Comparison of ENCODE assay signal across 8 cellular contexts in genomic region chr9:107488400-107489143, GRCh38. TPM values are rescaled to one million over a fixed set of nuclear protein-coding genes. Genes with fewer than 3 reads are reported as not detected.
DNase-seq lines count a peak whose midpoint lies in the region; TF ChIP-seq lines count a peak whose summit lies in the region.

No MANE protein-coding gene starts in this region.

- no peak for TF ChIP-seq CTCF in epithelial cell of proximal tubule (conservative IDR thresholded peaks at IDR 0.05; ENCODE audit: low read depth, low read length)

- H3K4me3 ChIP-seq in epithelial cell of proximal tubule (ENCODE audit: low read depth, low read length), result peak overlapping the region; percentile 71

- peaks cover 4% of the 10 kb centered on the region for H3K36me3 Mint-ChIP-seq in T-helper 1 cell treated with Interleukin-12 subunit alpha and Interleukin-12 subunit beta and Interleukin-4 antibody, amounts not matched to agents 30 μg/mL and 1 μg/mL, for 36 hours (ENCODE audit: low read depth)

- peaks cover 12% of the 10 kb centered on the region for H3K4me1 Mint-ChIP-seq in T-helper 1 cell treated with Interleukin-12 subunit alpha and Interleukin-12 subunit beta and Interleukin-4 antibody, amounts not matched to agents 30 μg/mL and 1 μg/mL, for 36 hours (ENCODE audit: low read depth)

- peak; percentile 4 for DNase-seq in activated naive CD4-positive, alpha-beta T cell treated with Interleukin-2 at 50 U/mL for 16 hours
- DNase-seq in activated naive CD4-positive, alpha-beta T cell (lab: John Stamatoyannopoulos, UW), result no peak
- DNase-seq in epithelial cell of proximal tubule (ENCODE audit: low read depth) (no peak), midbrain (lab: John Stamatoyannopoulos, UW) (peak; percentile 22), ureter (ENCODE audit: low spot score) (peak; percentile 76), Ammon's horn (ENCODE audit: low spot score) (no peak), NCI-H1694 (lab: John Stamatoyannopoulos, UW) (no peak)

- H3K27me3 Mint-ChIP-seq in T-helper 1 cell treated with Interleukin-12 subunit alpha and Interleukin-12 subunit beta and Interleukin-4 antibody, amounts not matched to agents 30 μg/mL and 1 μg/mL, for 36 hours (ENCODE audit: low read depth), result peaks cover 60% of the 10 kb centered on the region

- H3K27ac Mint-ChIP-seq in T-helper 1 cell treated with Interleukin-12 subunit alpha and Interleukin-12 subunit beta and Interleukin-4 antibody, amounts not matched to agents 30 μg/mL and 1 μg/mL, for 36 hours, result peak overlapping the region; percentile 45

- no peaks in the 10 kb centered on the region for H3K9me3 Mint-ChIP-seq in T-helper 1 cell treated with Interleukin-12 subunit alpha and Interleukin-12 subunit beta and Interleukin-4 antibody, amounts not matched to agents 30 μg/mL and 1 μg/mL, for 36 hours

- peak overlapping the region; percentile 74 for H3K4me3 Mint-ChIP-seq in T-helper 1 cell treated with Interleukin-12 subunit alpha and Interleukin-12 subunit beta and Interleukin-4 antibody, amounts not matched to agents 30 μg/mL and 1 μg/mL, for 36 hours

RNA-seq across cellular contexts. Expression of gene KLF4, which starts 1.0 kb away (rescaled TPM):
- total RNA-seq in epithelial cell of proximal tubule (7.4 and 13.1 TPM in 2 replicates), ureter (33.1 TPM)

Comparison
In these comparisons a context has a peak if more than half of its experiments do, and no peak if none do; other contexts are left out.
1. DNase-seq: peak in activated naive CD4-positive, alpha-beta T cell treated with Interleukin-2 at 50 U/mL for 16 hours (single experiment), midbrain (single experiment) and ureter (single experiment); none in activated naive CD4-positive, alpha-beta T cell (0 of 4), epithelial cell of proximal tubule (single experiment), Ammon's horn (single experiment) and NCI-H1694 (single experiment).